In the genomic region with DNA sequence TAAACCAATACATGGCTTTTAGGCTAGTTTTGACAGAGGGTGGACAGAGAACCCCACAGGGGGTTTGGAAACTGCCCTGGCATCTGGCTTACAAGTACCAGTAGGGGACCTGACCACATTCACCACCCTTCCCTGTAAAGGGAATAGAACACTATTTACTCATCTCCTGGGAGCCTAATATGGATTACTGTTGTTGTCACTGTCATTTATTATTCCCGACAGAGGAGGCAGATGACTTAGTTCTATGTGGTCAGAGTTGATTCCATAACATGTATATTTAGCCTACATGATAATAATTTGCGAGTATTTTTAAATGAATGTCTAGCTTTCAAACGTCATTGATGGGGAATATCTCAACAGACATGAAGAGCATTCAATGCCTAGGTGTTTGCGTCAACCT, we compare ENCODE assay signal across 11 cellular contexts. TPM values are rescaled to one million over a fixed set of nuclear protein-coding genes. Genes with fewer than 3 reads are reported as not detected.
DNase-seq lines count a peak whose midpoint lies in the region; ATAC-seq and TF ChIP-seq lines count a peak whose summit lies in the region.
"Had no signal": no experiment of that assay in that cellular context is flagged by ENCODE, and none has a peak within 500 bp of the region (broad histone marks: within the 10 kb centered on the region; RNA-seq: fewer than 3 reads in every experiment).

No MANE protein-coding gene starts in this region.

- H3K4me3 ChIP-seq in foreskin fibroblast (ENCODE audit: low read depth in 1 of 2, low read length in 2 of 2), result peak overlapping the region; percentile 50 to 79
- H3K4me3 ChIP-seq in tibial artery, result no peak overlapping the region
- no peak overlapping the region for H3K4me3 ChIP-seq in effector memory CD4-positive, alpha-beta T cell (ENCODE audit: insufficient read depth, low read depth, low read length, poor library complexity, severe bottlenecking)

- H3K36me3 ChIP-seq in tibial artery, result peaks cover 0 to 15% (median 13%) of the 10 kb centered on the region in 3 donors
- no peaks in the 10 kb centered on the region for H3K36me3 ChIP-seq in effector memory CD4-positive, alpha-beta T cell (ENCODE audit: control insufficient read depth, insufficient read depth, low read length)

- H3K27ac ChIP-seq in tibial artery, result peak overlapping the region; percentile 70 to 74
- H3K27ac ChIP-seq in effector memory CD4-positive, alpha-beta T cell (ENCODE audit: insufficient read depth, low read length, poor library complexity, severe bottlenecking), result no peak overlapping the region

- no peaks in the 10 kb centered on the region for H3K27me3 ChIP-seq in tibial artery
- no peaks in the 10 kb centered on the region for H3K27me3 ChIP-seq in effector memory CD4-positive, alpha-beta T cell (replicated peaks; ENCODE audit: control insufficient read depth, insufficient read depth, low read length, poor library complexity, severe bottlenecking)

- intact Hi-C loops in tibial artery (cut with DNase I; ENCODE audit: low total_unique reads), result no loop called here

- H3K9me3 ChIP-seq in T-helper 17 cell (ENCODE audit: control insufficient read depth, low read length, poor library complexity, severe bottlenecking) (no peaks in the 10 kb centered on the region), tibial artery (no peaks in the 10 kb centered on the region)
- H3K9me3 ChIP-seq in effector memory CD4-positive, alpha-beta T cell (ENCODE audit: control insufficient read depth, low read length), result no peaks in the 10 kb centered on the region

- ATAC-seq in T-helper 17 cell, result no peak
- ATAC-seq in HG02852 (IDR thresholded peaks at IDR 0.05; ENCODE audit: unreplicated experiment), result no peak
- ATAC-seq in GM19395 (IDR thresholded peaks at IDR 0.05; ENCODE audit: unreplicated experiment), result no peak

- CTCF ChIA-PET in HEK293T (lab: Yijun Ruan, JAX), result interaction anchor here (1.6 to 2.2 kb wide), 4 partner anchors 12 to 24 kb away, joined by 3 to 9 read pairs (median 6); a partner anchor contains a TSS

- POLR2A ChIA-PET in HEK293T (lab: Yijun Ruan, JAX), result interaction anchor here (1.1 to 2.5 kb wide), 3 partner anchors 11 to 48 kb away, joined by 4 to 11 read pairs (median 5); a partner anchor contains a TSS

- peaks cover 0 to 73% (median 24%) of the 10 kb centered on the region in 4 donors for H3K4me1 ChIP-seq in tibial artery
- no peaks in the 10 kb centered on the region for H3K4me1 ChIP-seq in effector memory CD4-positive, alpha-beta T cell (ENCODE audit: control insufficient read depth, insufficient read depth, low read length, poor library complexity, severe bottlenecking)

- H3K27ac Mint-ChIP-seq in T-helper 17 cell, result peak overlapping the region; percentile 65
- H3K27ac Mint-ChIP-seq: T-helper 1 cell treated with Interleukin-12 subunit alpha and Interleukin-12 subunit beta and Interleukin-4 antibody, amounts not matched to agents 30 μg/mL and 1 μg/mL, for 36 hours had no signal

- no peak for DNase-seq in HEK293T (ENCODE audit: extremely low spot score)
- DNase-seq in T-helper 17 cell, result no peak
- DNase-seq in foreskin fibroblast, result peak in 1 of 2 donors; percentile 46
- DNase-seq in tibial artery, result no peak
- DNase-seq in effector memory CD4-positive, alpha-beta T cell, result no peak
- no peak for DNase-seq in NCI-H1436 (lab: John Stamatoyannopoulos, UW)
- DNase-seq: NCI-H1417 treated with DMSO at 0.1 percent for 48 hours; stimulated activated CD4-positive, alpha-beta T cell treated with anti-CD3 and anti-CD28 coated beads, Interleukin-1b, Interleukin-23, amount 100 ng/mL, for 48 hours had no signal

- H3K4me3 Mint-ChIP-seq in T-helper 17 cell, result peak overlapping the region; percentile 89
- H3K4me3 Mint-ChIP-seq: T-helper 1 cell treated with Interleukin-12 subunit alpha and Interleukin-12 subunit beta and Interleukin-4 antibody, amounts not matched to agents 30 μg/mL and 1 μg/mL, for 36 hours had no signal

- peaks cover 7% of the 10 kb centered on the region for H3K27me3 Mint-ChIP-seq in T-helper 17 cell

- no peaks in the 10 kb centered on the region for H3K36me3 Mint-ChIP-seq in T-helper 17 cell (ENCODE audit: low read depth)

- TF ChIP-seq CTCF in foreskin fibroblast (IDR thresholded peaks at IDR 0.05; ENCODE audit: low read depth, low read length) (no peak), tibial artery (IDR thresholded peaks at IDR 0.05) (no peak)

- H3K4me1 Mint-ChIP-seq in T-helper 17 cell, result peaks cover 19% of the 10 kb centered on the region

TF ChIP-seq in HEK293T, 16 proteins besides CTCF, POLR2A, EP300 and RAD21:
- TF ChIP-seq SP1 (IDR thresholded peaks at IDR 0.05) (no peak), CTBP1 (IDR thresholded peaks at IDR 0.05; ENCODE audit: borderline replicate concordance) (peak; percentile 45; the same call in 1 of the 2 replicates)
- TF ChIP-seq, protein P1, sequence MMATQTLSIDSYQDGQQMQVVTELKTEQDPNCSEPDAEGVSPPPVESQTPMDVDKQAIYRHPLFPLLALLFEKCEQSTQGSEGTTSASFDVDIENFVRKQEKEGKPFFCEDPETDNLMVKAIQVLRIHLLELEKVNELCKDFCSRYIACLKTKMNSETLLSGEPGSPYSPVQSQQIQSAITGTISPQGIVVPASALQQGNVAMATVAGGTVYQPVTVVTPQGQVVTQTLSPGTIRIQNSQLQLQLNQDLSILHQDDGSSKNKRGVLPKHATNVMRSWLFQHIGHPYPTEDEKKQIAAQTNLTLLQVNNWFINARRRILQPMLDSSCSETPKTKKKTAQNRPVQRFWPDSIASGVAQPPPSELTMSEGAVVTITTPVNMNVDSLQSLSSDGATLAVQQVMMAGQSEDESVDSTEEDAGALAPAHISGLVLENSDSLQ (IDR thresholded peaks at IDR 0.05), result peak; percentile 41; the same call in 1 of the 2 replicates
TF ChIP-seq in HEK293T: peak in this region for 2.

RNA-seq across cellular contexts. Expression of a gene that starts 15.9 kb away (rescaled TPM):
- total RNA-seq in T-helper 17 cell, result 10 to 100 TPM; 51.6 to 54.0 TPM

Comparison
In these comparisons a context has a peak if more than half of its experiments do, and no peak if none do; other contexts are left out.
1. H3K4me3 ChIP-seq: peak in foreskin fibroblast (2 of 2); none in tibial artery (0 of 2) and effector memory CD4-positive, alpha-beta T cell (single experiment).